17 cellular contexts compared by ENCODE assay signal in genomic region chr14:36256131-36256801, GRCh38.
A peak's percentile ranks its signal among the peaks of the same experiment; 100 is the strongest.
DNase-seq lines count a peak whose midpoint lies in the region; ATAC-seq and TF ChIP-seq lines count a peak whose summit lies in the region.
"Had no signal": no experiment of that assay in that cellular context is flagged by ENCODE, and none has a peak within 500 bp of the region (broad histone marks: within the 10 kb centered on the region; RNA-seq: fewer than 3 reads in every experiment).

No MANE protein-coding gene starts in this region.

- H3K9ac ChIP-seq in adipocyte (ENCODE audit: low read length) = peak overlapping the region; percentile 57

- no peak for DNase-seq in Right ventricle myocardium inferior (ENCODE audit: missing footprints)
- no peak for DNase-seq in left ventricle myocardium inferior
- peak; percentile 71 for DNase-seq in adipocyte (ENCODE audit: low read depth)
- DNase-seq in left lobe of liver (ENCODE audit: low spot score) = no peak
- no peak for DNase-seq in upper lobe of right lung
- DNase-seq in activated CD4-positive, alpha-beta T cell treated with anti-CD3 and anti-CD28 coated beads, Interleukin-2, amount 50 U/mL, for 4 hours = no peak
- DNase-seq: activated CD4-positive, CD25-positive, alpha-beta regulatory T cell treated with anti-CD3 and anti-CD28 coated beads, Interleukin-2, amount 50 U/mL, for 72 hours; activated naive CD8-positive, alpha-beta T cell treated with anti-CD3 and anti-CD28 coated beads, Interleukin-2, amount 10 ng/mL, durations not matched to agents 7 days and 5 days; COR-L47; GF-D8; NCI-H1436 treated with DMSO at 0.1 percent for 48 hours had no signal

- ATAC-seq in Right ventricle myocardium inferior (peak; percentile 72), left lobe of liver (peak; percentile 76), upper lobe of right lung (peak; percentile 91), GM18861 (IDR thresholded peaks at IDR 0.05; ENCODE audit: unreplicated experiment) (no peak), GM19035 (IDR thresholded peaks at IDR 0.05; ENCODE audit: unreplicated experiment) (no peak)
- ATAC-seq: natural killer cell treated with Interleukin-12 subunit alpha and Interleukin-12 subunit beta and Interleukin-15 and Interleukin-18, amount 100 ng/mL, for 72 hours; stimulated activated memory B cell treated with anti-CD40 and anti-IgM and Interleukin-4, amounts not matched to agents 10 μg/mL and 1 μg/mL and 100 μg/mL, for 72 hours had no signal

- H3K4me1 ChIP-seq in left ventricle myocardium inferior = no peaks in the 10 kb centered on the region
- peaks cover 26% of the 10 kb centered on the region for H3K4me1 ChIP-seq in adipocyte (ENCODE audit: control insufficient read depth, insufficient read depth, low read length)
- peaks cover 15% of the 10 kb centered on the region for H3K4me1 ChIP-seq in upper lobe of right lung

- H3K9me3 ChIP-seq in left ventricle myocardium inferior (replicated peaks) (no peaks in the 10 kb centered on the region), adipocyte (ENCODE audit: control insufficient read depth, low read length) (no peaks in the 10 kb centered on the region), upper lobe of right lung (no peaks in the 10 kb centered on the region)
- H3K9me3 ChIP-seq: vagina had no signal

- TF ChIP-seq CTCF in left ventricle myocardium inferior (IDR thresholded peaks at IDR 0.05; ENCODE audit: borderline replicate concordance) (no peak), upper lobe of right lung (IDR thresholded peaks at IDR 0.05) (no peak)

- intact Hi-C loops in Right ventricle myocardium inferior (cut with DNase I) (no loop called here), left ventricle myocardium inferior (cut with micrococcal nuclease) (no loop called here), upper lobe of right lung (cut with DNase I) (no loop called here)

- H3K27ac ChIP-seq in left ventricle myocardium inferior (replicated peaks) (no peak overlapping the region), upper lobe of right lung (peak overlapping the region; percentile 72)
- H3K27ac ChIP-seq: epithelial cell of prostate, vagina had no signal

- peaks cover 15% of the 10 kb centered on the region for H3K27me3 ChIP-seq in left ventricle myocardium inferior (ENCODE audit: low read depth)
- H3K27me3 ChIP-seq in adipocyte (replicated peaks; ENCODE audit: control insufficient read depth, insufficient read depth, low read length) = peaks cover 4% of the 10 kb centered on the region
- H3K27me3 ChIP-seq in upper lobe of right lung = no peaks in the 10 kb centered on the region
- H3K27me3 ChIP-seq: vagina had no signal

- H3K4me3 ChIP-seq in left ventricle myocardium inferior (no peak overlapping the region), adipocyte (ENCODE audit: low read length) (peak overlapping the region; percentile 53), upper lobe of right lung (no peak overlapping the region)
- H3K4me3 ChIP-seq: vagina had no signal

- H3K36me3 ChIP-seq in left ventricle myocardium inferior (no peaks in the 10 kb centered on the region), adipocyte (ENCODE audit: control insufficient read depth, insufficient read depth, low read length, severe bottlenecking) (no peaks in the 10 kb centered on the region), upper lobe of right lung (no peaks in the 10 kb centered on the region)
- H3K36me3 ChIP-seq: vagina had no signal

Comparison
In these comparisons a context has a peak if more than half of its experiments do, and no peak if none do; other contexts are left out.
1. ATAC-seq: peak in Right ventricle myocardium inferior (single experiment), left lobe of liver (single experiment) and upper lobe of right lung (single experiment); none in GM18861 (single experiment) and GM19035 (single experiment).